ENCODE assay signal across 8 cellular contexts in genomic region chr16:89923640-89924297, GRCh38. TPM values are rescaled to one million over a fixed set of nuclear protein-coding genes. Genes with fewer than 3 reads are reported as not detected.
DNase-seq lines count a peak whose midpoint lies in the region; TF ChIP-seq lines count a peak whose summit lies in the region.

No MANE protein-coding gene starts in this region.

- no peak overlapping the region for H3K27ac Mint-ChIP-seq in activated T-helper 2 cell treated with anti-CD3 and anti-CD28 coated beads, Interferon-gamma antibody, Interleukin-2, Interleukin-4, amounts not matched to agents 10 μg/mL and 5 μg/mL and 100 μg/mL, durations not matched to agents 14 hours and 24 hours and 36 hours

- H3K36me3 ChIP-seq in SJCRH30 (no peaks in the 10 kb centered on the region), iPS-15b (ENCODE audit: control insufficient read depth, insufficient read depth, low read length) (peaks cover 3% of the 10 kb centered on the region), testis (ENCODE audit: low read depth, missing control alignments) (no peaks in the 10 kb centered on the region)

- H3K4me3 ChIP-seq in SJCRH30 (peak overlapping the region; percentile 73), iPS-15b (ENCODE audit: low read depth, low read length) (peak overlapping the region; percentile 52), testis (peak overlapping the region; percentile 44 to 47)

- TF ChIP-seq CTCF in testis (IDR thresholded peaks at IDR 0.05): no peak

- H3K9me3 ChIP-seq in SJCRH30 (replicated peaks): no peaks in the 10 kb centered on the region
- no peaks in the 10 kb centered on the region for H3K9me3 ChIP-seq in iPS-15b (ENCODE audit: control insufficient read depth, insufficient read depth, low read length)
- no peaks in the 10 kb centered on the region for H3K9me3 ChIP-seq in testis

- H3K27ac ChIP-seq in SJCRH30 (no peak overlapping the region), testis (no peak overlapping the region)

- TF ChIP-seq POLR2A in testis (IDR thresholded peaks at IDR 0.05): no peak

- H3K4me1 ChIP-seq in SJCRH30: peaks cover 25% of the 10 kb centered on the region; the same call in 1 of the 2 replicates
- peaks cover 7% of the 10 kb centered on the region for H3K4me1 ChIP-seq in iPS-15b (ENCODE audit: control insufficient read depth, insufficient read depth, low read length)
- H3K4me1 ChIP-seq in testis: peaks cover 24% of the 10 kb centered on the region

- H3K9ac ChIP-seq in iPS-15b (ENCODE audit: low read depth, low read length): no peak overlapping the region

- DNase-seq in NCI-H524 (lab: John Stamatoyannopoulos, UW) (peak; percentile 53 to 64), NCI-H524 treated with DMSO at 0.1 percent for 48 hours (lab: John Stamatoyannopoulos, UW) (no peak), SJCRH30 (peak; percentile 32 to 37), testis (no peak), KG1 (lab: John Stamatoyannopoulos, UW) (no peak), OCI-M1 (lab: John Stamatoyannopoulos, UW) (no peak)
- DNase-seq in activated T-helper 2 cell treated with anti-CD3 and anti-CD28 coated beads, Interferon-gamma antibody, Interleukin-2, Interleukin-4, amounts not matched to agents 10 μg/mL and 5 μg/mL and 100 μg/mL, durations not matched to agents 14 hours and 24 hours and 36 hours (ENCODE audit: low spot score): no peak

- 2 to 11% methylated on average over 9 to 34 of the region's 41 CpGs for whole genome bisulfite sequencing in testis, 2 donors

- peaks cover 24% of the 10 kb centered on the region for H3K27me3 Mint-ChIP-seq in activated T-helper 2 cell treated with anti-CD3 and anti-CD28 coated beads, Interferon-gamma antibody, Interleukin-2, Interleukin-4, amounts not matched to agents 10 μg/mL and 5 μg/mL and 100 μg/mL, durations not matched to agents 14 hours and 24 hours and 36 hours (ENCODE audit: low read depth)

- H3K9me3 Mint-ChIP-seq in activated T-helper 2 cell treated with anti-CD3 and anti-CD28 coated beads, Interferon-gamma antibody, Interleukin-2, Interleukin-4, amounts not matched to agents 10 μg/mL and 5 μg/mL and 100 μg/mL, durations not matched to agents 14 hours and 24 hours and 36 hours: no peaks in the 10 kb centered on the region

- H3K4me3 Mint-ChIP-seq in activated T-helper 2 cell treated with anti-CD3 and anti-CD28 coated beads, Interferon-gamma antibody, Interleukin-2, Interleukin-4, amounts not matched to agents 10 μg/mL and 5 μg/mL and 100 μg/mL, durations not matched to agents 14 hours and 24 hours and 36 hours (ENCODE audit: low read depth): no peak overlapping the region

- no peaks in the 10 kb centered on the region for H3K36me3 Mint-ChIP-seq in activated T-helper 2 cell treated with anti-CD3 and anti-CD28 coated beads, Interferon-gamma antibody, Interleukin-2, Interleukin-4, amounts not matched to agents 10 μg/mL and 5 μg/mL and 100 μg/mL, durations not matched to agents 14 hours and 24 hours and 36 hours (ENCODE audit: low read depth)

- no peaks in the 10 kb centered on the region for H3K27me3 ChIP-seq in SJCRH30
- peaks cover 10% of the 10 kb centered on the region for H3K27me3 ChIP-seq in iPS-15b (ENCODE audit: control insufficient read depth, insufficient read depth, low read length)
- no peaks in the 10 kb centered on the region for H3K27me3 ChIP-seq in testis

- H3K4me1 Mint-ChIP-seq in activated T-helper 2 cell treated with anti-CD3 and anti-CD28 coated beads, Interferon-gamma antibody, Interleukin-2, Interleukin-4, amounts not matched to agents 10 μg/mL and 5 μg/mL and 100 μg/mL, durations not matched to agents 14 hours and 24 hours and 36 hours (ENCODE audit: low read depth): peaks cover 24% of the 10 kb centered on the region

- intact Hi-C loops in testis (cut with DNase I; ENCODE audit: low total_unique reads): no loop called here
- intact Hi-C loops in activated T-helper 2 cell treated with anti-CD3 and anti-CD28 coated beads, Interferon-gamma antibody, Interleukin-2, Interleukin-4, amounts not matched to agents 10 μg/mL and 5 μg/mL and 100 μg/mL, durations not matched to agents 14 hours and 24 hours and 36 hours (cut with micrococcal nuclease): loop anchor here (10.0 kb wide), 1 partner anchor 89 kb away; no protein-coding TSS in a partner anchor

RNA-seq across cellular contexts. Expression of gene TUBB3, which starts 0.6 kb away (rescaled TPM):
- total RNA-seq in SJCRH30 (2014; rRNA removed; shearing (Covaris generic)): 47.0 and 48.3 TPM in 2 replicates
- 10 to 100 TPM; 38.8 to 61.7 TPM for total RNA-seq in testis
- polyA plus RNA-seq in testis (ENCODE audit: insufficient read depth, low read depth, low replicate concordance): 56.5 TPM
- total RNA-seq in activated T-helper 2 cell treated with anti-CD3 and anti-CD28 coated beads, Interferon-gamma antibody, Interleukin-2, Interleukin-4, amounts not matched to agents 10 μg/mL and 5 μg/mL and 100 μg/mL, durations not matched to agents 14 hours and 24 hours and 36 hours: 2.9 and 3.7 TPM in 2 replicates

RNA-seq across cellular contexts. Expression of gene MC1R, which starts 5.1 kb away (rescaled TPM):
- 1.6 and 1.7 TPM in 2 replicates for total RNA-seq in SJCRH30 (2014; rRNA removed; shearing (Covaris generic))
- total RNA-seq in testis: 10 to 100 TPM; 40.0 to 53.7 TPM
- polyA plus RNA-seq in testis (ENCODE audit: insufficient read depth, low read depth, low replicate concordance): 30.1 TPM
- total RNA-seq in activated T-helper 2 cell treated with anti-CD3 and anti-CD28 coated beads, Interferon-gamma antibody, Interleukin-2, Interleukin-4, amounts not matched to agents 10 μg/mL and 5 μg/mL and 100 μg/mL, durations not matched to agents 14 hours and 24 hours and 36 hours: 5.8 and 6.2 TPM in 2 replicates

RNA-seq across cellular contexts. Expression of gene DEF8, which starts 24.8 kb away (rescaled TPM):
- total RNA-seq in SJCRH30 (2014; rRNA removed; shearing (Covaris generic)): 44.0 and 49.2 TPM in 2 replicates
- 10 to 100 TPM; 38.1 to 46.4 TPM for total RNA-seq in testis
- polyA plus RNA-seq in testis (ENCODE audit: insufficient read depth, low read depth, low replicate concordance): 26.8 TPM
- total RNA-seq in activated T-helper 2 cell treated with anti-CD3 and anti-CD28 coated beads, Interferon-gamma antibody, Interleukin-2, Interleukin-4, amounts not matched to agents 10 μg/mL and 5 μg/mL and 100 μg/mL, durations not matched to agents 14 hours and 24 hours and 36 hours: 31.5 and 42.3 TPM in 2 replicates

RNA-seq across cellular contexts. Expression of gene TCF25, which starts 50.4 kb away (rescaled TPM):
- total RNA-seq in SJCRH30 (2014; rRNA removed; shearing (Covaris generic)): 60.0 and 65.9 TPM in 2 replicates
- 100 to 1,000 TPM; 334 to 345 TPM for total RNA-seq in testis
- polyA plus RNA-seq in testis (ENCODE audit: insufficient read depth, low read depth, low replicate concordance): 225 TPM
- 211 and 213 TPM in 2 replicates for total RNA-seq in activated T-helper 2 cell treated with anti-CD3 and anti-CD28 coated beads, Interferon-gamma antibody, Interleukin-2, Interleukin-4, amounts not matched to agents 10 μg/mL and 5 μg/mL and 100 μg/mL, durations not matched to agents 14 hours and 24 hours and 36 hours

Comparison
In these comparisons a context has a peak if more than half of its experiments do, and no peak if none do; other contexts are left out.
1. DNase-seq: peak in NCI-H524 (2 of 2) and SJCRH30 (2 of 2); none in NCI-H524 treated with DMSO at 0.1 percent for 48 hours (single experiment), testis (single experiment), activated T-helper 2 cell treated with anti-CD3 and anti-CD28 coated beads, Interferon-gamma antibody, Interleukin-2, Interleukin-4, amounts not matched to agents 10 μg/mL and 5 μg/mL and 100 μg/mL, durations not matched to agents 14 hours and 24 hours and 36 hours (single experiment), KG1 (single experiment) and OCI-M1 (single experiment).
2. Peak in every context shown above with its lines, with median percentiles within 50 percentile points of each other: H3K4me3 ChIP-seq.